10 cellular contexts compared by ENCODE assay signal in genomic region chr7:28180031-28180363, GRCh38. TPM values are rescaled to one million over a fixed set of nuclear protein-coding genes. Genes with fewer than 3 reads are reported as not detected.
DNase-seq lines count a peak whose midpoint lies in the region; ATAC-seq and TF ChIP-seq lines count a peak whose summit lies in the region.
"Had no signal": no experiment of that assay in that cellular context is flagged by ENCODE, and none has a peak within 500 bp of the region (broad histone marks: within the 10 kb centered on the region; RNA-seq: fewer than 3 reads in every experiment).

No MANE protein-coding gene starts in this region.

- H3K27ac ChIP-seq in SU-DHL-6 (ENCODE audit: low read depth, low read length): no peak overlapping the region

- peak overlapping the region; percentile 64 for H3K4me2 ChIP-seq in SU-DHL-6 (ENCODE audit: low read depth, low read length, poor library complexity, severe bottlenecking)

- TF ChIP-seq CTCF in SU-DHL-6 (IDR thresholded peaks at IDR 0.05; ENCODE audit: insufficient read depth, low read length, poor library complexity, severe bottlenecking) (no peak), GM13976 (IDR thresholded peaks at IDR 0.05; ENCODE audit: borderline replicate concordance, control extremely low read depth, extremely low read depth, insufficient read depth, missing control alignments) (no peak)

- no peak for ATAC-seq in stimulated activated memory B cell treated with anti-CD40 and anti-IgM and Interleukin-4, amounts not matched to agents 10 μg/mL and 1 μg/mL and 100 μg/mL, for 72 hours

- H3K9ac ChIP-seq in SU-DHL-6 (ENCODE audit: low read length): peak overlapping the region; percentile 63

- peak overlapping the region; percentile 88 for H2AFZ ChIP-seq in SU-DHL-6 (ENCODE audit: low read depth, low read length, severe bottlenecking)

- H3K27me3 ChIP-seq in H7 (ENCODE audit: control insufficient read depth, insufficient read depth, low read length) (no peaks in the 10 kb centered on the region; the same call in none of the 2 replicates), SU-DHL-6 (ENCODE audit: low read length) (no peaks in the 10 kb centered on the region)

- H3K4me3 ChIP-seq in H7 (ENCODE audit: insufficient read depth, low read depth, low read length) (peak overlapping the region; percentile 64), SU-DHL-6 (ENCODE audit: insufficient read depth, low read length, poor library complexity, severe bottlenecking) (peak overlapping the region; percentile 89), iPS-11a (ENCODE audit: low read depth, low read length) (peak overlapping the region; percentile 13)

- DNase-seq in H7 (no peak), SHP77 treated with DMSO at 0.1 percent for 48 hours (lab: John Stamatoyannopoulos, UW) (no peak), GM13976 (ENCODE audit: low spot score) (no peak), DMS153 (lab: John Stamatoyannopoulos, UW) (no peak)
- no peak for DNase-seq in activated CD4-positive, alpha-beta T cell treated with anti-CD3 and anti-CD28 coated beads, Interleukin-2, amount 50 U/mL, for 1 hour

- peak overlapping the region; percentile 91 for H3K4me3 Mint-ChIP-seq in stimulated activated memory B cell treated with anti-CD40 and anti-IgM and Interleukin-4, amounts not matched to agents 10 μg/mL and 1 μg/mL and 100 μg/mL, for 72 hours

- H3F3A ChIP-seq in SU-DHL-6 (ENCODE audit: insufficient read depth): peaks cover 26% of the 10 kb centered on the region

- no peaks in the 10 kb centered on the region for H3K36me3 Mint-ChIP-seq in stimulated activated memory B cell treated with anti-CD40 and anti-IgM and Interleukin-4, amounts not matched to agents 10 μg/mL and 1 μg/mL and 100 μg/mL, for 72 hours
- H3K36me3 Mint-ChIP-seq: activated naive CD4-positive, alpha-beta T cell treated with anti-CD3 and anti-CD28 coated beads, Interleukin-2, amount 50 U/mL, for 72 hours had no signal

- peaks cover 57% of the 10 kb centered on the region for H3K4me1 Mint-ChIP-seq in stimulated activated memory B cell treated with anti-CD40 and anti-IgM and Interleukin-4, amounts not matched to agents 10 μg/mL and 1 μg/mL and 100 μg/mL, for 72 hours

- H3K27ac Mint-ChIP-seq in stimulated activated memory B cell treated with anti-CD40 and anti-IgM and Interleukin-4, amounts not matched to agents 10 μg/mL and 1 μg/mL and 100 μg/mL, for 72 hours: peak overlapping the region; percentile 96
- H3K27ac Mint-ChIP-seq: nephron progenitor cell had no signal

- H3K27me3 Mint-ChIP-seq in stimulated activated memory B cell treated with anti-CD40 and anti-IgM and Interleukin-4, amounts not matched to agents 10 μg/mL and 1 μg/mL and 100 μg/mL, for 72 hours: no peaks in the 10 kb centered on the region

- H3K36me3 ChIP-seq in H7 (replicated peaks; ENCODE audit: control insufficient read depth, insufficient read depth, low read length): no peaks in the 10 kb centered on the region
- no peaks in the 10 kb centered on the region; the same call in 1 of the 2 replicates for H3K36me3 ChIP-seq in SU-DHL-6 (ENCODE audit: low read length)

- H4K20me1 ChIP-seq in SU-DHL-6 (ENCODE audit: low read depth, low read length): peaks cover 12% of the 10 kb centered on the region; the same call in 1 of the 2 replicates

- in situ Hi-C loops in GM13976 (cut with MboI; ENCODE audit: low sequenced_read_pairs, unreplicated experiment): no loop called here

- no peaks in the 10 kb centered on the region for H3K9me2 ChIP-seq in SU-DHL-6 (replicated peaks; ENCODE audit: insufficient read depth, low read length)

- H3K9me3 Mint-ChIP-seq in stimulated activated memory B cell treated with anti-CD40 and anti-IgM and Interleukin-4, amounts not matched to agents 10 μg/mL and 1 μg/mL and 100 μg/mL, for 72 hours: no peaks in the 10 kb centered on the region
- H3K9me3 Mint-ChIP-seq: activated naive CD4-positive, alpha-beta T cell treated with anti-CD3 and anti-CD28 coated beads, Interleukin-2, amount 50 U/mL, for 72 hours; nephron progenitor cell had no signal

- H3K79me2 ChIP-seq in SU-DHL-6 (ENCODE audit: insufficient read depth, low read length): no peaks in the 10 kb centered on the region

- no peaks in the 10 kb centered on the region for H3K9me3 ChIP-seq in SU-DHL-6 (ENCODE audit: insufficient read depth, low read length)

RNA-seq across cellular contexts. Expression of gene JAZF1, which starts 0.6 kb away (rescaled TPM):
- 11.3 and 13.5 TPM in 2 replicates for total RNA-seq in H7 (2014; rRNA removed; shearing (Covaris generic))

Comparison
In these comparisons a context has a peak if more than half of its experiments do, and no peak if none do; other contexts are left out.
1. H3K4me3 ChIP-seq: peak in every context shown above with its lines; median percentile 89 in SU-DHL-6; 64 in H7; 13 in iPS-11a.